13 cellular contexts compared by ENCODE assay signal in the genomic region with DNA sequence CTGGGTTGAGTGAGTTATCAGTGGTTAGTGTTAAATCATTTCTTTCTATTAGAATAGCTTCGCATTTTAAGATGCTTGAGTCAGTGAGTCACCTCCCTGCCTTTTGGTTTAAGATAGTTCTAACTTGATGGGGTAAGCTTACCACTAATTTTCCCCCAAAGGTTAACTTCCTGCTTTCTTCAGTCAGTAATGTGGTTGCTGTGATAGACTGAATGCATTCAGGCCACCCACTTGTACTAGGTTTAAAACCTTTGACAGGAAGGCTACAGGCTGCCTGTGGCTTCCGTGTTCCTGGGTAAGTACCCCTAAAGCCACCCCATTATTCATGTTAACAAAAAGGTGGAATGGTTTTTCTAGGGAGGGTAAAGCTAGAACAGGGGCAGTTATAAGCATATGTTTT. TPM values are rescaled to one million over a fixed set of nuclear protein-coding genes. Genes with fewer than 3 reads are reported as not detected.
DNase-seq lines count a peak whose midpoint lies in the region; ATAC-seq and TF ChIP-seq lines count a peak whose summit lies in the region.
"Had no signal": no experiment of that assay in that cellular context is flagged by ENCODE, and none has a peak within 500 bp of the region (broad histone marks: within the 10 kb centered on the region; RNA-seq: fewer than 3 reads in every experiment).

No MANE protein-coding gene starts in this region.

- peaks cover 22% of the 10 kb centered on the region for H3K4me1 Mint-ChIP-seq in activated CD4-positive, alpha-beta memory T cell treated with anti-CD3 and anti-CD28 coated beads, Interleukin-2, amount 10 ng/mL, durations not matched to agents 7 days and 5 days

- CTCF ChIA-PET in activated CD4-positive, alpha-beta memory T cell treated with anti-CD3 and anti-CD28 coated beads, Interleukin-2, amount 10 ng/mL, durations not matched to agents 7 days and 5 days (lab: Charles Lee): interaction anchor here (0.8 to 2.0 kb wide), 6 partner anchors 18 to 233 kb away, joined by 3 to 7 read pairs (median 4); a partner anchor contains a TSS

- H3K4me1 ChIP-seq in effector memory CD4-positive, alpha-beta T cell (ENCODE audit: control insufficient read depth, insufficient read depth, low read length, poor library complexity, severe bottlenecking): peaks cover 5% of the 10 kb centered on the region
- no peaks in the 10 kb centered on the region for H3K4me1 ChIP-seq in upper lobe of left lung
- H3K4me1 ChIP-seq: A549 had no signal

- peak overlapping the region; percentile 51 for H3K27ac Mint-ChIP-seq in activated CD4-positive, alpha-beta memory T cell treated with anti-CD3 and anti-CD28 coated beads, Interleukin-2, amount 10 ng/mL, durations not matched to agents 7 days and 5 days

- no peak for TF ChIP-seq CTCF in upper lobe of left lung (IDR thresholded peaks at IDR 0.05)

- no peak overlapping the region for H3K4me3 Mint-ChIP-seq in activated CD4-positive, alpha-beta memory T cell treated with anti-CD3 and anti-CD28 coated beads, Interleukin-2, amount 10 ng/mL, durations not matched to agents 7 days and 5 days

- peaks cover 24% of the 10 kb centered on the region for H3K9me3 ChIP-seq in effector memory CD4-positive, alpha-beta T cell (ENCODE audit: control insufficient read depth, low read length)
- H3K9me3 ChIP-seq in upper lobe of left lung: peaks cover 7 to 33% (median 26%) of the 10 kb centered on the region in 4 donors

- POLR2A ChIA-PET in activated CD4-positive, alpha-beta memory T cell treated with anti-CD3 and anti-CD28 coated beads, Interleukin-2, amount 10 ng/mL, durations not matched to agents 7 days and 5 days (lab: Charles Lee): interaction anchor here (0.9 to 3.2 kb wide), 8 partner anchors 15 to 164 kb away, joined by 3 to 27 read pairs (median 3); a partner anchor contains a TSS

- no peaks in the 10 kb centered on the region for H3K36me3 ChIP-seq in effector memory CD4-positive, alpha-beta T cell (ENCODE audit: control insufficient read depth, insufficient read depth, low read length)
- H3K36me3 ChIP-seq in upper lobe of left lung: no peaks in the 10 kb centered on the region
- H3K36me3 ChIP-seq: cardiac muscle cell had no signal

- H3K27me3 Mint-ChIP-seq in activated CD4-positive, alpha-beta memory T cell treated with anti-CD3 and anti-CD28 coated beads, Interleukin-2, amount 10 ng/mL, durations not matched to agents 7 days and 5 days: no peaks in the 10 kb centered on the region

- WGBS in upper lobe of left lung, 2 donors: 54 to 75% methylated on average over 2 of the region's 2 CpGs

- H3K27ac ChIP-seq in effector memory CD4-positive, alpha-beta T cell (ENCODE audit: insufficient read depth, low read length, poor library complexity, severe bottlenecking): no peak overlapping the region
- H3K27ac ChIP-seq in upper lobe of left lung: no peak overlapping the region
- H3K27ac ChIP-seq: A549, cardiac muscle cell had no signal

- DNase-seq in activated T-cell treated with anti-CD3 and anti-CD28 coated beads for 24 hours (ENCODE audit: low read depth) (peak; percentile 16), upper lobe of left lung (no peak), NCI-H2029 (lab: John Stamatoyannopoulos, UW) (no peak), NCI-H187 (lab: John Stamatoyannopoulos, UW) (no peak)
- no peak for DNase-seq in activated T-cell treated with anti-CD3 and anti-CD28 coated beads, Interleukin-2, amount 50 U/mL, for 1 hour
- peak; percentile 37 for DNase-seq in activated CD4-positive, alpha-beta memory T cell treated with anti-CD3 and anti-CD28 coated beads, Interleukin-2, amount 10 ng/mL, durations not matched to agents 7 days and 5 days
- peak in 2 of 3 donors; percentile 1 to 7 for DNase-seq in effector memory CD4-positive, alpha-beta T cell
- DNase-seq in stimulated activated naive CD8-positive, alpha-beta T cell treated with anti-CD3 and anti-CD28 coated beads, Interleukin-15, Interleukin-2, amounts not matched to agents 100 U/mL and 50 U/mL, for 24 hours: peak; percentile 27
- DNase-seq: MM.1S had no signal

- no peaks in the 10 kb centered on the region for H3K27me3 ChIP-seq in effector memory CD4-positive, alpha-beta T cell (replicated peaks; ENCODE audit: control insufficient read depth, insufficient read depth, low read length, poor library complexity, severe bottlenecking)
- H3K27me3 ChIP-seq in upper lobe of left lung: no peaks in the 10 kb centered on the region
- H3K27me3 ChIP-seq: cardiac muscle cell had no signal

- H3K4me3 ChIP-seq in effector memory CD4-positive, alpha-beta T cell (ENCODE audit: insufficient read depth, low read depth, low read length, poor library complexity, severe bottlenecking): no peak overlapping the region
- H3K4me3 ChIP-seq in upper lobe of left lung: no peak overlapping the region
- H3K4me3 ChIP-seq: A549, cardiac muscle cell had no signal

- TF ChIP-seq POLR2A in upper lobe of left lung (IDR thresholded peaks at IDR 0.05): no peak

- peaks cover 65% of the 10 kb centered on the region for H3K9me3 Mint-ChIP-seq in activated CD4-positive, alpha-beta memory T cell treated with anti-CD3 and anti-CD28 coated beads, Interleukin-2, amount 10 ng/mL, durations not matched to agents 7 days and 5 days

- no peak for TF ChIP-seq EP300 in upper lobe of left lung (IDR thresholded peaks at IDR 0.05)

- peaks cover 46% of the 10 kb centered on the region for H3K36me3 Mint-ChIP-seq in activated CD4-positive, alpha-beta memory T cell treated with anti-CD3 and anti-CD28 coated beads, Interleukin-2, amount 10 ng/mL, durations not matched to agents 7 days and 5 days (ENCODE audit: low read depth)

- peak; percentile 97 for ATAC-seq in stimulated activated naive CD8-positive, alpha-beta T cell treated with anti-CD3 and anti-CD28 coated beads, Interleukin-15, Interleukin-2, amounts not matched to agents 100 U/mL and 50 U/mL, for 24 hours
- no peak for ATAC-seq in upper lobe of left lung (ENCODE audit: low FRiP score in 2 of 2)
- ATAC-seq: A549 had no signal

RNA-seq across cellular contexts. Expression of a gene that starts 25.3 kb away (rescaled TPM):
- not detected for total RNA-seq in activated CD4-positive, alpha-beta memory T cell treated with anti-CD3 and anti-CD28 coated beads, Interleukin-2, amount 10 ng/mL, durations not matched to agents 7 days and 5 days
- total RNA-seq in upper lobe of left lung: not detected
- total RNA-seq: cardiac muscle cell, fibroblast of lung, osteoblast had no signal

RNA-seq across cellular contexts. Expression of a gene that starts 25.6 kb away (rescaled TPM):
- not detected for total RNA-seq in activated CD4-positive, alpha-beta memory T cell treated with anti-CD3 and anti-CD28 coated beads, Interleukin-2, amount 10 ng/mL, durations not matched to agents 7 days and 5 days
- total RNA-seq in upper lobe of left lung: not detected
- total RNA-seq: cardiac muscle cell, fibroblast of lung, osteoblast had no signal

RNA-seq across cellular contexts. Expression of a gene that starts 37.7 kb away (rescaled TPM):
- 10 to 100 TPM; 79.6 to 79.7 TPM for total RNA-seq in activated CD4-positive, alpha-beta memory T cell treated with anti-CD3 and anti-CD28 coated beads, Interleukin-2, amount 10 ng/mL, durations not matched to agents 7 days and 5 days
- 10 to 100 TPM in 5 of 6 donors, 1 to 10 TPM in 1; 8.4 to 37.8 (median 25.7) TPM for total RNA-seq in upper lobe of left lung
- total RNA-seq: cardiac muscle cell had no signal

Comparison
In these comparisons a context has a peak if more than half of its experiments do, and no peak if none do; other contexts are left out.
1. DNase-seq: peak in activated T-cell treated with anti-CD3 and anti-CD28 coated beads for 24 hours (single experiment), activated CD4-positive, alpha-beta memory T cell treated with anti-CD3 and anti-CD28 coated beads, Interleukin-2, amount 10 ng/mL, durations not matched to agents 7 days and 5 days (single experiment), effector memory CD4-positive, alpha-beta T cell (2 of 3) and stimulated activated naive CD8-positive, alpha-beta T cell treated with anti-CD3 and anti-CD28 coated beads, Interleukin-15, Interleukin-2, amounts not matched to agents 100 U/mL and 50 U/mL, for 24 hours (single experiment); none in activated T-cell treated with anti-CD3 and anti-CD28 coated beads, Interleukin-2, amount 50 U/mL, for 1 hour (single experiment), upper lobe of left lung (0 of 2), NCI-H2029 (single experiment) and NCI-H187 (0 of 2).